Comparison of ENCODE assay signal across 1 cellular context in genomic region chr3:5106933-5107334, GRCh38.
A peak's percentile ranks its signal among the peaks of the same experiment; 100 is the strongest.
TF ChIP-seq lines count a peak whose summit lies in the region.

No MANE protein-coding gene starts in this region.

TF ChIP-seq in K562, 482 proteins besides CTCF, POLR2A, EP300 and RAD21 (continued from another document):
- TF ChIP-seq L3MBTL2 (IDR thresholded peaks at IDR 0.05) = peak; percentile 20; the same call in 1 of the 2 replicates
- TF ChIP-seq ATF7 (IDR thresholded peaks at IDR 0.05) = peak; percentile 50; the same call in 1 of the 2 replicates
- peak; percentile 72; the same call in 1 of the 2 replicates for TF ChIP-seq ZNF592 (IDR thresholded peaks at IDR 0.05)
TF ChIP-seq in K562: peak in this region for 36; not testable (repeated sequence) for 446.
